ENCODE assay signal across 11 cellular contexts in genomic region chr17:76238847-76239537, GRCh38. TPM values are rescaled to one million over a fixed set of nuclear protein-coding genes. Genes with fewer than 3 reads are reported as not detected.
DNase-seq lines count a peak whose midpoint lies in the region; ATAC-seq and TF ChIP-seq lines count a peak whose summit lies in the region.
"Had no signal": no experiment of that assay in that cellular context is flagged by ENCODE, and none has a peak within 500 bp of the region (broad histone marks: within the 10 kb centered on the region; RNA-seq: fewer than 3 reads in every experiment).

No MANE protein-coding gene starts in this region.

- H3K27ac ChIP-seq in left ventricle myocardium inferior (replicated peaks) (peak overlapping the region; percentile 64), vagina (no peak overlapping the region)
- H3K27ac ChIP-seq: BLaER1 treated with 17β-estradiol and CSF1 and Interleukin-3, amounts not matched to agents 10 nM and 100 nM had no signal

- peaks cover 49% of the 10 kb centered on the region for H3K4me1 Mint-ChIP-seq in activated T-helper 2 cell treated with anti-CD3 and anti-CD28 coated beads, Interferon-gamma antibody, Interleukin-2, Interleukin-4, amounts not matched to agents 10 μg/mL and 5 μg/mL and 100 μg/mL, durations not matched to agents 14 hours and 24 hours and 36 hours (ENCODE audit: low read depth)

- TF ChIP-seq CTCF in left ventricle myocardium inferior (IDR thresholded peaks at IDR 0.05; ENCODE audit: borderline replicate concordance): no peak
- no peak for TF ChIP-seq CTCF in vagina (IDR thresholded peaks at IDR 0.05)

- no peak for TF ChIP-seq POLR2A in vagina (IDR thresholded peaks at IDR 0.05)

- no peaks in the 10 kb centered on the region for H3K9me3 Mint-ChIP-seq in activated T-helper 2 cell treated with anti-CD3 and anti-CD28 coated beads, Interferon-gamma antibody, Interleukin-2, Interleukin-4, amounts not matched to agents 10 μg/mL and 5 μg/mL and 100 μg/mL, durations not matched to agents 14 hours and 24 hours and 36 hours

- no peak for DNase-seq in left ventricle myocardium inferior
- DNase-seq in Right ventricle myocardium inferior (ENCODE audit: missing footprints): no peak
- DNase-seq in activated T-helper 2 cell treated with anti-CD3 and anti-CD28 coated beads, Interferon-gamma antibody, Interleukin-2, Interleukin-4, amounts not matched to agents 10 μg/mL and 5 μg/mL and 100 μg/mL, durations not matched to agents 14 hours and 24 hours and 36 hours (ENCODE audit: low spot score): no peak
- peak; percentile 69 for DNase-seq in mesenteric fat pad (ENCODE audit: low spot score)
- DNase-seq in vagina (ENCODE audit: extremely low spot score in 2 of 2): no peak
- no peak for DNase-seq in sciatic nerve (ENCODE audit: low spot score)
- DNase-seq in stimulated activated CD8-positive, alpha-beta memory T cell treated with anti-CD3 and anti-CD28 coated beads, Interleukin-4, amount 100 ng/mL, for 48 hours: no peak
- no peak for DNase-seq in activated gamma-delta T cell (lab: John Stamatoyannopoulos, UW)
- DNase-seq: MM.1S; stimulated activated naive CD4-positive, alpha-beta T cell treated with Interleukin-2 at 50 U/mL for 16 hours had no signal

- intact Hi-C loops in left ventricle myocardium inferior (cut with micrococcal nuclease): no loop called here
- intact Hi-C loops in Right ventricle myocardium inferior (cut with DNase I): no loop called here
- intact Hi-C loops in activated T-helper 2 cell treated with anti-CD3 and anti-CD28 coated beads, Interferon-gamma antibody, Interleukin-2, Interleukin-4, amounts not matched to agents 10 μg/mL and 5 μg/mL and 100 μg/mL, durations not matched to agents 14 hours and 24 hours and 36 hours (cut with micrococcal nuclease): no loop called here
- intact Hi-C loops in vagina (cut with DNase I): no loop called here
- intact Hi-C loops in sciatic nerve (cut with DNase I): no loop called here

- H3K4me3 ChIP-seq in left ventricle myocardium inferior: peak overlapping the region; percentile 80
- peak overlapping the region; percentile 49 to 76 for H3K4me3 ChIP-seq in vagina

- H3K4me1 ChIP-seq in left ventricle myocardium inferior: peaks cover 23% of the 10 kb centered on the region
- peaks cover 16% of the 10 kb centered on the region for H3K4me1 ChIP-seq in vagina

- H3K4me3 Mint-ChIP-seq in activated T-helper 2 cell treated with anti-CD3 and anti-CD28 coated beads, Interferon-gamma antibody, Interleukin-2, Interleukin-4, amounts not matched to agents 10 μg/mL and 5 μg/mL and 100 μg/mL, durations not matched to agents 14 hours and 24 hours and 36 hours (ENCODE audit: low read depth): peak overlapping the region; percentile 80

- ATAC-seq in Right ventricle myocardium inferior: no peak
- no peak for ATAC-seq in sciatic nerve

- H3K9me3 ChIP-seq in left ventricle myocardium inferior (replicated peaks): no peaks in the 10 kb centered on the region
- no peaks in the 10 kb centered on the region for H3K9me3 ChIP-seq in vagina

- H3K27me3 Mint-ChIP-seq in activated T-helper 2 cell treated with anti-CD3 and anti-CD28 coated beads, Interferon-gamma antibody, Interleukin-2, Interleukin-4, amounts not matched to agents 10 μg/mL and 5 μg/mL and 100 μg/mL, durations not matched to agents 14 hours and 24 hours and 36 hours (ENCODE audit: low read depth): peaks cover 2% of the 10 kb centered on the region

- H3K27me3 ChIP-seq in left ventricle myocardium inferior (ENCODE audit: low read depth) (no peaks in the 10 kb centered on the region), vagina (no peaks in the 10 kb centered on the region)

- H3K36me3 ChIP-seq in left ventricle myocardium inferior (no peaks in the 10 kb centered on the region), vagina (no peaks in the 10 kb centered on the region)
- H3K36me3 ChIP-seq: BLaER1 treated with 17β-estradiol and CSF1 and Interleukin-3, amounts not matched to agents 10 nM and 100 nM had no signal

- H3K27ac Mint-ChIP-seq in activated T-helper 2 cell treated with anti-CD3 and anti-CD28 coated beads, Interferon-gamma antibody, Interleukin-2, Interleukin-4, amounts not matched to agents 10 μg/mL and 5 μg/mL and 100 μg/mL, durations not matched to agents 14 hours and 24 hours and 36 hours: peak overlapping the region; percentile 66

- H3K36me3 Mint-ChIP-seq in activated T-helper 2 cell treated with anti-CD3 and anti-CD28 coated beads, Interferon-gamma antibody, Interleukin-2, Interleukin-4, amounts not matched to agents 10 μg/mL and 5 μg/mL and 100 μg/mL, durations not matched to agents 14 hours and 24 hours and 36 hours (ENCODE audit: low read depth): peaks cover 22% of the 10 kb centered on the region

RNA-seq across cellular contexts. Expression of gene RNF157, which starts 1.3 kb away (rescaled TPM):
- total RNA-seq in left ventricle myocardium inferior (4.8 TPM), Right ventricle myocardium inferior (19.4 TPM), mesenteric fat pad (28.0 TPM), vagina (8.8 TPM), sciatic nerve (15.8 TPM)
- 34.3 and 34.9 TPM in 2 replicates for total RNA-seq in activated T-helper 2 cell treated with anti-CD3 and anti-CD28 coated beads, Interferon-gamma antibody, Interleukin-2, Interleukin-4, amounts not matched to agents 10 μg/mL and 5 μg/mL and 100 μg/mL, durations not matched to agents 14 hours and 24 hours and 36 hours

RNA-seq across cellular contexts. Expression of gene UBALD2, which starts 26.2 kb away (rescaled TPM):
- 26.0 TPM for total RNA-seq in left ventricle myocardium inferior
- 30.4 TPM for total RNA-seq in Right ventricle myocardium inferior
- total RNA-seq in activated T-helper 2 cell treated with anti-CD3 and anti-CD28 coated beads, Interferon-gamma antibody, Interleukin-2, Interleukin-4, amounts not matched to agents 10 μg/mL and 5 μg/mL and 100 μg/mL, durations not matched to agents 14 hours and 24 hours and 36 hours: 204 and 212 TPM in 2 replicates
- total RNA-seq in mesenteric fat pad: 59.2 TPM
- total RNA-seq in vagina: 18.4 TPM
- 38.4 TPM for total RNA-seq in sciatic nerve
